ENCODE assay signal across 16 cellular contexts in the genomic region with DNA sequence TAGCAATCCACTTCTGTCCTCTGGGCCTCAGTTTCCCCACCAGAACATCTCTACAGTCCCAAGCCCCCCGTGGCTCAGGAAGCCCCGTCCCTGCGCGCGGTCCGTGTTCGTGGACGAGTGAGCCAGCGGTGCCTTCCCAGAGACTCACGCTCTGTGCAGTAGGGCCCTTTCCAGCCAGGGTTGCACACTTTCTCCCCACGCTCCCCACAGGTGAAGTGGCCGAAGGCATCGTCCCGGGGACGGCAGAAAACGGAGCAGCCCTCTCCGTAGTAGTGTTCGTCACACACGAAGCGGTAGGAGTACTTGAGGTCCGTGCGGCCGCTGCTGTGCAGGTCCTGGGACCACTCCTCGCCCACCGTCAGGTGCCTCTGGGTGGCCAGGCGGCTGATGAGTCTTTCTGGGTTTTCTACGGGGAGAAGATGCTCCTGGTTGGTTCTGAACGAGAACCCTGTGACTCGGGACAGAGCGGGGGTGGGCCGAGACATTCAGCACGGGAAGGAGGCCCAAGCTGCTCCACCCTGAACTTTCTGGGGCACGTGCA. TPM values are rescaled to one million over a fixed set of nuclear protein-coding genes. Genes with fewer than 3 reads are reported as not detected.
DNase-seq lines count a peak whose midpoint lies in the region; ATAC-seq, FAIRE-seq and TF ChIP-seq lines count a peak whose summit lies in the region.
"Had no signal": no experiment of that assay in that cellular context is flagged by ENCODE, and none has a peak within 500 bp of the region (broad histone marks: within the 10 kb centered on the region; RNA-seq: fewer than 3 reads in every experiment).

No MANE protein-coding gene starts in this region.

- H3K4me1 Mint-ChIP-seq in T-cell, result peaks cover 28 to 40% (median 28%) of the 10 kb centered on the region in 3 donors

- H3K4me1 ChIP-seq in hepatocyte (ENCODE audit: insufficient read depth), result peaks cover 38% of the 10 kb centered on the region
- no peaks in the 10 kb centered on the region for H3K4me1 ChIP-seq in prostate gland (replicated peaks)

- no peaks in the 10 kb centered on the region for H3K9me3 Mint-ChIP-seq in T-cell

- no peaks in the 10 kb centered on the region for H4K20me1 ChIP-seq in hepatocyte (ENCODE audit: insufficient read depth, poor library complexity, severe bottlenecking)

- no peaks in the 10 kb centered on the region for H3K79me2 ChIP-seq in hepatocyte

- H3K27me3 Mint-ChIP-seq in T-cell, result peaks cover 9 to 30% of the 10 kb centered on the region in 2 donors

- 65% methylated on average over 33 of the region's 33 CpGs for WGBS in hepatocyte (ENCODE audit: low lambda C conversion rate, missing lambda C conversion rate)
- 85% methylated on average over 33 of the region's 33 CpGs for WGBS in prostate gland

- CTCF ChIA-PET in T-cell (lab: Charles Lee), result no interaction called here

- intact Hi-C loops in prostate gland (cut with DNase I), result no loop called here

- H3K36me3 Mint-ChIP-seq in T-cell, result peaks cover 6% of the 10 kb centered on the region

- ATAC-seq in T-cell (replicated peaks in 1 of 4) (no peak), GM21528 (IDR thresholded peaks at IDR 0.05; ENCODE audit: low FRiP score, unreplicated experiment) (no peak)
- ATAC-seq: foreskin keratinocyte had no signal

- no peaks in the 10 kb centered on the region for H3K9me2 ChIP-seq in hepatocyte (replicated peaks; ENCODE audit: insufficient read depth)

- H3K36me3 ChIP-seq in hepatocyte (replicated peaks; ENCODE audit: insufficient read depth, low read depth) (no peaks in the 10 kb centered on the region), prostate gland (peaks cover under 1 to 3% of the 10 kb centered on the region in 2 donors)

- DNase-seq in DMS53 (lab: John Stamatoyannopoulos, UW) (peak; percentile 48), DMS53 treated with DMSO at 0.1 percent for 48 hours (lab: John Stamatoyannopoulos, UW; ENCODE audit: unreplicated experiment) (no peak), T-cell (peak in 1 of 34 experiments; percentile 19), hepatocyte (ENCODE audit: low spot score) (no peak), prostate gland (ENCODE audit: low spot score) (no peak), HTR-8/SVneo (ENCODE audit: insufficient read length, low spot score) (no peak), cerebellum (ENCODE audit: low spot score) (no peak)
- DNase-seq: activated CD4-positive, alpha-beta T cell treated with anti-CD3 and anti-CD28 coated beads, Interleukin-2, amount 50 U/mL, for 48 hours; foreskin keratinocyte; Karpas-422; mesendoderm; NCI-H524 treated with DMSO at 0.1 percent for 48 hours; SJCRH30 had no signal

- H3K9me3 ChIP-seq in hepatocyte (ENCODE audit: low read depth), result no peaks in the 10 kb centered on the region
- H3K9me3 ChIP-seq in prostate gland, result no peaks in the 10 kb centered on the region
- H3K9me3 ChIP-seq: SJCRH30 had no signal

- TF ChIP-seq CTCF in hepatocyte (IDR thresholded peaks at IDR 0.05; ENCODE audit: poor library complexity) (no peak), prostate gland (IDR thresholded peaks at IDR 0.05) (no peak)

- TF ChIP-seq POLR2A in prostate gland (IDR thresholded peaks at IDR 0.05), result no peak

- no peak overlapping the region for H2AFZ ChIP-seq in hepatocyte

- no peak overlapping the region for H3K4me3 ChIP-seq in hepatocyte
- peak overlapping the region; percentile 60 to 76 for H3K4me3 ChIP-seq in prostate gland
- H3K4me3 ChIP-seq: SJCRH30 had no signal

- peaks cover 69% of the 10 kb centered on the region for H3K27me3 ChIP-seq in hepatocyte
- H3K27me3 ChIP-seq in prostate gland (replicated peaks; ENCODE audit: insufficient read depth), result no peaks in the 10 kb centered on the region

- H3K27ac Mint-ChIP-seq in T-cell, result peak overlapping the region in 1 of 2 donors; percentile 49

- POLR2A ChIA-PET in T-cell (lab: Charles Lee), result no interaction called here

- H3K4me2 ChIP-seq in hepatocyte, result peak overlapping the region; percentile 92

- H3K27ac ChIP-seq in hepatocyte (no peak overlapping the region), prostate gland (peak overlapping the region; percentile 81 to 82)
- H3K27ac ChIP-seq: 22Rv1, foreskin keratinocyte had no signal

- FAIRE-seq in HTR-8/SVneo (lab: Jason Lieb, UNC), result no peak
- FAIRE-seq: bronchial epithelial cell had no signal

- H3K4me3 Mint-ChIP-seq in T-cell, result peak overlapping the region; percentile 75 to 97 (median 84)

RNA-seq across cellular contexts. Expression of a gene that starts 2.7 kb away (rescaled TPM):
- 1 to 10 TPM; 3.3 to 8.6 (median 4.7) TPM for total RNA-seq in T-cell
- 2.5 and 3.3 TPM in 2 replicates for total RNA-seq in hepatocyte
- 3.1 and 3.6 TPM in 2 replicates for polyA plus RNA-seq in hepatocyte
- total RNA-seq in prostate gland, result 10 to 100 TPM; 16.0 to 40.4 TPM
- total RNA-seq in cerebellum, result 10.6 TPM

RNA-seq across cellular contexts. Expression of a gene that starts 18.4 kb away (rescaled TPM):
- total RNA-seq in T-cell (10 to 100 TPM; 34.1 to 39.8 (median 38.0) TPM), hepatocyte (16.0 and 19.5 TPM in 2 replicates), prostate gland (10 to 100 TPM; 28.8 to 45.0 TPM), cerebellum (42.6 TPM)
- 25.0 and 25.8 TPM in 2 replicates for polyA plus RNA-seq in hepatocyte
